Comparison of ENCODE assay signal across 8 cellular contexts in genomic region chr1:30106125-30106524, GRCh38.
A peak's percentile ranks its signal among the peaks of the same experiment; 100 is the strongest.
DNase-seq lines count a peak whose midpoint lies in the region; ATAC-seq and TF ChIP-seq lines count a peak whose summit lies in the region.

No MANE protein-coding gene starts in this region.

- no peaks in the 10 kb centered on the region for H3K36me3 ChIP-seq in right atrium auricular region

- H3K27ac ChIP-seq in 22Rv1: no peak overlapping the region
- H3K27ac ChIP-seq in right atrium auricular region: no peak overlapping the region

- H3K4me3 ChIP-seq in right atrium auricular region: no peak overlapping the region

- no peaks in the 10 kb centered on the region for H3K9me3 ChIP-seq in right atrium auricular region

- in situ Hi-C loops in GM13977 (cut with MboI; ENCODE audit: low pct_unique_long_range_greater_than_20kb, low sequenced_read_pairs, unreplicated experiment): no loop called here

- ATAC-seq in SK-N-SH treated with all-trans-retinoic acid at 6 μM for 48 hours (peak; percentile 56; the same call in 1 of the 3 replicates), GM18519 (IDR thresholded peaks at IDR 0.05; ENCODE audit: low FRiP score, unreplicated experiment) (no peak), HG03280 (IDR thresholded peaks at IDR 0.05; ENCODE audit: unreplicated experiment) (no peak)

- DNase-seq in GM13977 (ENCODE audit: low spot score) (no peak), right atrium auricular region (ENCODE audit: low spot score) (no peak), Ammon's horn (ENCODE audit: low spot score) (no peak), ureter (ENCODE audit: low spot score) (no peak)

- no peaks in the 10 kb centered on the region for H3K4me1 ChIP-seq in right atrium auricular region

- no peaks in the 10 kb centered on the region for H3K27me3 ChIP-seq in right atrium auricular region

- TF ChIP-seq CTCF in 22Rv1 (IDR thresholded peaks at IDR 0.05): peak; percentile 36
- TF ChIP-seq CTCF in GM13977 (IDR thresholded peaks at IDR 0.05; ENCODE audit: extremely low read depth, insufficient read depth, missing control alignments): peak; percentile 45
- TF ChIP-seq CTCF in right atrium auricular region (IDR thresholded peaks at IDR 0.05): peak; percentile 25 to 58

TF ChIP-seq in SK-N-SH treated with all-trans-retinoic acid at 6 μM for 48 hours, 23 proteins besides CTCF, POLR2A, EP300 and RAD21:
- TF ChIP-seq TOX (CRISPR knock-in tag; IDR thresholded peaks at IDR 0.05; ENCODE audit: borderline replicate concordance) (no peak), ZNF8 (CRISPR knock-in tag; IDR thresholded peaks at IDR 0.05) (no peak), ZC3H10 (CRISPR knock-in tag; IDR thresholded peaks at IDR 0.05) (no peak), ARNTL (CRISPR knock-in tag; IDR thresholded peaks at IDR 0.05; ENCODE audit: borderline replicate concordance, low read depth) (no peak), OSR1 (CRISPR knock-in tag; IDR thresholded peaks at IDR 0.05) (no peak), BACH2 (CRISPR knock-in tag; IDR thresholded peaks at IDR 0.05; ENCODE audit: borderline replicate concordance) (no peak), ZNF565 (CRISPR knock-in tag; conservative IDR thresholded peaks at IDR 0.05; ENCODE audit: low read depth) (no peak), RARB (CRISPR knock-in tag; IDR thresholded peaks at IDR 0.05) (no peak)
